In the genomic region with DNA sequence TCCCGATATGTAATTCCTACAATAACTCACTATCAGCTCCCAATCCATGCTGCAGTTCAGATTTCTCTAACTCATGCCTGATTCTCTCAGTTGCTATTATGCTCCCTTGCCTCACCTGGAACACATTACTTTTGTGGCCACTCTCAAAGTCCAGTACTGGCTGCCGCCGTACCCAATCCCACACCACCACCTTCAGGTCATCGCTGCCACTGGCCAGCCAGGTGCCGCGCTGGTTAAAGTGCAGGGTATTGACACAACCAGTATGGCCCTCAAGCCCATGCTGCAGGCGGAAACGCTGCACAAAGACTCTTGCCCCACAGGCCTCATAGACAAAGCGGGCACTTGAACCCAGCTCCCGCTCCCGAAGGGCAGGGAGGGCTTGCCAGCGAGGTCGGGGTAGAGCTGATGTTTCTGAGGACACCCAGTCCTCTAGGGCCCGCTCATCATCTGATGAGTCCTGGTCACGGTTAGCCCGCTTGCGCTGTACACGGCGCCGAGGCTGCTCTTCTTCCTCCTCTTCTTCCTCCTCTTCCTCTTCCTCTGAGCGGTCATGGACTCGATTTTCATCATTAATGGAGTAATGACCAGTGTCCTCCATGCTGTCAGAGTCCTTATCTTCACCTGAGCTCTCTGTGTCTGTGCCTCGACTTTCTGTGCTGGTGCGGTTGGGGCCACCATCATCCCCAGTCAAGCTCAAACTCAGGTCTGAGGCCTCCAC, we compare ENCODE assay signal across 2 cellular contexts.
TF ChIP-seq lines count a peak whose summit lies in the region.

No MANE protein-coding gene starts in this region.

TF ChIP-seq in HEK293, 187 proteins besides CTCF, POLR2A, EP300 and RAD21:
- no peak for TF ChIP-seq SALL2 (tag by site-specific recombination; IDR thresholded peaks at IDR 0.05; ENCODE audit: borderline replicate concordance)
- TF ChIP-seq, protein P1, sequence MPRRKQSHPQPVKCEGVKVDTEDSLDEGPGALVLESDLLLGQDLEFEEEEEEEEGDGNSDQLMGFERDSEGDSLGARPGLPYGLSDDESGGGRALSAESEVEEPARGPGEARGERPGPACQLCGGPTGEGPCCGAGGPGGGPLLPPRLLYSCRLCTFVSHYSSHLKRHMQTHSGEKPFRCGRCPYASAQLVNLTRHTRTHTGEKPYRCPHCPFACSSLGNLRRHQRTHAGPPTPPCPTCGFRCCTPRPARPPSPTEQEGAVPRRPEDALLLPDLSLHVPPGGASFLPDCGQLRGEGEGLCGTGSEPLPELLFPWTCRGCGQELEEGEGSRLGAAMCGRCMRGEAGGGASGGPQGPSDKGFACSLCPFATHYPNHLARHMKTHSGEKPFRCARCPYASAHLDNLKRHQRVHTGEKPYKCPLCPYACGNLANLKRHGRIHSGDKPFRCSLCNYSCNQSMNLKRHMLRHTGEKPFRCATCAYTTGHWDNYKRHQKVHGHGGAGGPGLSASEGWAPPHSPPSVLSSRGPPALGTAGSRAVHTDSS (tag by site-specific recombination; IDR thresholded peaks at IDR 0.05): peak; percentile 92

TF ChIP-seq in HepG2, 621 proteins besides CTCF, POLR2A, EP300 and RAD21:
- TF ChIP-seq RFX5 (IDR thresholded peaks at IDR 0.05; ENCODE audit: low read depth, low read length): no peak
- no peak for TF ChIP-seq HNRNPUL1 (IDR thresholded peaks at IDR 0.05; ENCODE audit: low read depth, low read length)
- peak; percentile 43 for TF ChIP-seq AGO2 (optimal IDR thresholded peaks at IDR 0.05; ENCODE audit: low read depth, low read length)
